24 cellular contexts compared by ENCODE assay signal in the genomic region with DNA sequence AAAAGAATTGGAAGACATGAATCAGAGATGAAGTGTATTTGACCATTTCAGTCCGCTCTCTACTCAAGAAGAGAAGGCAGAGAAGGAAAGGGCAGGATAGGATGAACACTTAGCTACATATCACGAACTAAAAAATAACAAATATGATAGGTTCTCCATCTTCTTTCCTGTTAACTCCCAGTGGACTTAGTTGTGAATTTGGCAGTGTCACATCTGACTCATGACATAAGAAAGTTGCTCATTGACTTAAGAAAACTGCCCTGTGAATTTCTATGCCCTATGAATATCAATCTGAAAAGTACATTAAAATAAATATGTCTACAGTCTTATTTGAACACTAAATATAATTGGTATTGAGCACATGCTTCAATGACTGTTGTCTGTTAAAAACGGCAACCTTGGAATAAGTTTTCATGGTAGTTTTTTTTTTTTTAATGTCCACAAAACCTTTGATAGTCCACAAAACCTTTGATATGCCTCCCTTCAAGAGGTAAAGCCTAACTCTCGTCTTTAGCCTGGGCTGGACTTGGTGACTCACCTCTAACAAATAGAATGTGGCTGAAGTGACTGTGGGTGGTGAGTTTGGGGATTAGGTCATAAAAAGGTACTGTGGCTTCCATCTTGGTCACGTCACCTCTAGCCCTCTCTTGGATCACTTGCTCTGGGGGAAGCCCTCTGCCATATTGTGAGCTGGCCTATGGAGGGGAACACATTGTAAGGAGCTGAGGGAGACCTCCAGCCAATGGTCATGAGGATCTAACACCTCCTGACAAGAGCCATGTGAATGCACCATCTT.
DNase-seq lines count a peak whose midpoint lies in the region; ATAC-seq and TF ChIP-seq lines count a peak whose summit lies in the region.
"Had no signal": no experiment of that assay in that cellular context is flagged by ENCODE, and none has a peak within 500 bp of the region (broad histone marks: within the 10 kb centered on the region; RNA-seq: fewer than 3 reads in every experiment).

No MANE protein-coding gene starts in this region.

- no peak overlapping the region for H3K4me2 ChIP-seq in GM23248 (ENCODE audit: unreplicated experiment)
- no peak overlapping the region for H3K4me2 ChIP-seq in mesendoderm (ENCODE audit: low read length)

- H3K56ac ChIP-seq in mesendoderm (ENCODE audit: low read length), result no peak overlapping the region

- H3K4me3 ChIP-seq in GM23248 (no peak overlapping the region), endodermal cell (ENCODE audit: low read length) (no peak overlapping the region), mesendoderm (ENCODE audit: low read length) (no peak overlapping the region), sigmoid colon (no peak overlapping the region)
- H3K4me3 ChIP-seq: adrenal gland, cardiac muscle cell, gastrocnemius medialis, lower lobe of right lung, thyroid gland had no signal

- intact Hi-C loops in sigmoid colon (cut with DNase I), result no loop called here

- no peaks in the 10 kb centered on the region for H3K9me2 ChIP-seq in GM23248 (ENCODE audit: insufficient read depth)
- H3K9me2 ChIP-seq: SK-N-SH had no signal

- no peaks in the 10 kb centered on the region for H3K9me3 ChIP-seq in GM23248 (ENCODE audit: low read depth)
- H3K9me3 ChIP-seq in endodermal cell (ENCODE audit: control insufficient read depth, low read length), result no peaks in the 10 kb centered on the region
- no peaks in the 10 kb centered on the region for H3K9me3 ChIP-seq in sigmoid colon
- H3K9me3 ChIP-seq: adrenal gland, gastrocnemius medialis, lower lobe of right lung, SK-N-SH, thyroid gland had no signal

- H3K4me1 Mint-ChIP-seq in endodermal cell, result peaks cover 26% of the 10 kb centered on the region

- in situ Hi-C loops in GM23248 (cut with MboI), result no loop called here

- no peak overlapping the region for H3K18ac ChIP-seq in mesendoderm (ENCODE audit: low read length)

- H2BK15ac ChIP-seq in mesendoderm (replicated peaks; ENCODE audit: low read depth), result no peak overlapping the region

- H3K36me3 Mint-ChIP-seq in endodermal cell (ENCODE audit: low read depth), result peaks cover 35% of the 10 kb centered on the region

- H3K27me3 ChIP-seq in GM23248 (replicated peaks; ENCODE audit: insufficient read depth) (no peaks in the 10 kb centered on the region), endodermal cell (ENCODE audit: control insufficient read depth, insufficient read depth, low read length, poor library complexity, severe bottlenecking) (no peaks in the 10 kb centered on the region), mesendoderm (ENCODE audit: insufficient read depth, low read length, poor library complexity) (no peaks in the 10 kb centered on the region), sigmoid colon (no peaks in the 10 kb centered on the region)
- H3K27me3 ChIP-seq: cardiac muscle cell, gastrocnemius medialis, thyroid gland had no signal

- 66% methylated on average over 4 to 5 of the region's 5 CpGs for WGBS in GM23248 (ENCODE audit: low coverage in 1 of 2, low lambda C conversion rate in 2 of 2, missing lambda C conversion rate in 2 of 2), 2 experiments
- 93% methylated on average over 4 of the region's 5 CpGs; no CpG with 5 or more reads in 1 of the 2 experiments for WGBS in endodermal cell (ENCODE audit: insufficient coverage in 1 of 2, insufficient read length in 1 of 2), 2 experiments
- WGBS in mesendoderm (ENCODE audit: extremely low coverage, insufficient coverage, low lambda C conversion rate), result no CpG with 5 or more reads among the region's 5 CpGs
- WGBS in sigmoid colon, 2 donors, result 81 to 84% methylated on average over 5 of the region's 5 CpGs

- H3K4ac ChIP-seq in mesendoderm (ENCODE audit: low read depth, low read length), result peak overlapping the region; percentile 70

- H2BK5ac ChIP-seq in mesendoderm (ENCODE audit: low read length), result no peak overlapping the region

- H2BK120ac ChIP-seq in mesendoderm (ENCODE audit: low read depth, low read length), result no peak overlapping the region

- no peak overlapping the region for H4K8ac ChIP-seq in mesendoderm (ENCODE audit: low read depth, low read length)

- H3K36me3 ChIP-seq in GM23248 (ENCODE audit: low read depth), result no peaks in the 10 kb centered on the region
- no peaks in the 10 kb centered on the region for H3K36me3 ChIP-seq in endodermal cell (ENCODE audit: control insufficient read depth, insufficient read depth, low read length)
- H3K36me3 ChIP-seq in mesendoderm (ENCODE audit: control insufficient read depth, insufficient read depth, low read length), result no peaks in the 10 kb centered on the region
- H3K36me3 ChIP-seq in sigmoid colon, result no peaks in the 10 kb centered on the region
- H3K36me3 ChIP-seq: adrenal gland, cardiac muscle cell, gastrocnemius medialis, lower lobe of right lung, thyroid gland had no signal

- no peak for ATAC-seq in GM18870 (IDR thresholded peaks at IDR 0.05; ENCODE audit: unreplicated experiment)
- ATAC-seq: gastrocnemius medialis; lower lobe of right lung; stimulated activated naive CD8-positive, alpha-beta T cell treated with anti-CD3 and anti-CD28 coated beads, Interleukin-15, Interleukin-2, amounts not matched to agents 100 U/mL and 50 U/mL, for 24 hours had no signal

- H4K20me1 ChIP-seq in GM23248 (ENCODE audit: insufficient read depth), result no peaks in the 10 kb centered on the region

- H3K9me3 Mint-ChIP-seq in endodermal cell, result peaks cover 5% of the 10 kb centered on the region
- H3K9me3 Mint-ChIP-seq: CD4-positive, alpha-beta T cell; T-helper 2 cell treated with Interferon-gamma antibody and Interleukin-4, amounts not matched to agents 5 μg/mL and 100 μg/mL, for 36 hours had no signal

- TF ChIP-seq CTCF in endodermal cell (conservative IDR thresholded peaks at IDR 0.05) (no peak), sigmoid colon (IDR thresholded peaks at IDR 0.05) (no peak)

- H3K79me2 ChIP-seq in GM23248 (ENCODE audit: insufficient read depth) (no peaks in the 10 kb centered on the region), mesendoderm (ENCODE audit: control insufficient read depth, insufficient read depth, low read length) (no peaks in the 10 kb centered on the region)

- H2AK5ac ChIP-seq in mesendoderm (ENCODE audit: low read length), result no peak overlapping the region

- no peak overlapping the region for H2AFZ ChIP-seq in GM23248

- no peaks in the 10 kb centered on the region for H3K79me1 ChIP-seq in mesendoderm (ENCODE audit: low read length)

- no peak overlapping the region for H3K9ac ChIP-seq in GM23248
- no peak overlapping the region for H3K9ac ChIP-seq in endodermal cell (ENCODE audit: extremely low read depth, low read length, poor library complexity, severe bottlenecking)
- H3K9ac ChIP-seq in mesendoderm (ENCODE audit: low read length), result no peak overlapping the region
- H3K9ac ChIP-seq: SK-N-SH had no signal

- DNase-seq in GM23248 (peak; percentile 67), M059J (ENCODE audit: low read depth) (peak; percentile 38), endodermal cell (no peak), mesendoderm (peak; percentile 38), NCI-H526 (lab: John Stamatoyannopoulos, UW) (no peak), sigmoid colon (no peak), hypothalamus (lab: John Stamatoyannopoulos, UW) (no peak)
- DNase-seq: adrenal gland; CD4-positive, alpha-beta T cell; dermis blood vessel endothelial cell; DMS 273 treated with DMSO at 0.1 percent for 48 hours; gastrocnemius medialis; kidney; lower lobe of right lung; NCI-H2081; NCI-H510A; SK-N-SH; stimulated activated CD4-positive, alpha-beta T cell treated with anti-CD3 and anti-CD28 coated beads, Interleukin-4, amount 100 ng/mL, for 24 hours; stimulated activated naive CD8-positive, alpha-beta T cell treated with anti-CD3 and anti-CD28 coated beads, Interleukin-15, Interleukin-2, amounts not matched to agents 100 U/mL and 50 U/mL, for 24 hours; thyroid gland had no signal

- no peak overlapping the region for H4K5ac ChIP-seq in mesendoderm (ENCODE audit: low read length)

- H3K4me1 ChIP-seq in GM23248 (ENCODE audit: insufficient read depth) (peaks cover 17% of the 10 kb centered on the region), endodermal cell (ENCODE audit: control insufficient read depth, insufficient read depth, low read length) (no peaks in the 10 kb centered on the region), mesendoderm (ENCODE audit: control insufficient read depth, low read depth, low read length) (peaks cover 2% of the 10 kb centered on the region), sigmoid colon (peaks cover 0 to 12% (median 5%) of the 10 kb centered on the region in 4 donors)
- H3K4me1 ChIP-seq: adrenal gland, lower lobe of right lung, thyroid gland had no signal

- H3F3A ChIP-seq in GM23248 (ENCODE audit: insufficient read depth), result peaks cover 5% of the 10 kb centered on the region; the same call in 1 of the 2 replicates

- H3K27ac Mint-ChIP-seq in endodermal cell, result peak overlapping the region; percentile 49
- H3K27ac Mint-ChIP-seq: CD4-positive, alpha-beta T cell; T-helper 2 cell treated with Interferon-gamma antibody and Interleukin-4, amounts not matched to agents 5 μg/mL and 100 μg/mL, for 36 hours had no signal

- TF ChIP-seq EP300 in sigmoid colon (IDR thresholded peaks at IDR 0.05), result no peak

- no peak for TF ChIP-seq POLR2A in sigmoid colon (IDR thresholded peaks at IDR 0.05)

- no peak overlapping the region for H3K27ac ChIP-seq in GM23248
- H3K27ac ChIP-seq in endodermal cell (ENCODE audit: low read depth, low read length), result no peak overlapping the region
- H3K27ac ChIP-seq in mesendoderm (ENCODE audit: low read depth, low read length), result no peak overlapping the region
- no peak overlapping the region for H3K27ac ChIP-seq in sigmoid colon
- H3K27ac ChIP-seq: adrenal gland, cardiac muscle cell, gastrocnemius medialis, lower lobe of right lung, RWPE1, thyroid gland had no signal

- no peaks in the 10 kb centered on the region for H3K27me3 Mint-ChIP-seq in endodermal cell (ENCODE audit: insufficient read depth)
- H3K27me3 Mint-ChIP-seq: CD4-positive, alpha-beta T cell had no signal

- no peak overlapping the region for H3K4me3 Mint-ChIP-seq in endodermal cell
- H3K4me3 Mint-ChIP-seq: CD4-positive, alpha-beta T cell; T-helper 2 cell treated with Interferon-gamma antibody and Interleukin-4, amounts not matched to agents 5 μg/mL and 100 μg/mL, for 36 hours had no signal

- no peak overlapping the region for H3K23ac ChIP-seq in mesendoderm (ENCODE audit: low read length)

Comparison
In these comparisons a context has a peak if more than half of its experiments do, and no peak if none do; other contexts are left out.
1. DNase-seq: peak in GM23248 (single experiment), M059J (single experiment) and mesendoderm (single experiment); none in endodermal cell (single experiment), NCI-H526 (0 of 2), sigmoid colon (single experiment) and hypothalamus (0 of 51).